Comparison of ENCODE assay signal across 16 cellular contexts in genomic region chr5:39203291-39203922, GRCh38. TPM values are rescaled to one million over a fixed set of nuclear protein-coding genes. Genes with fewer than 3 reads are reported as not detected.
A peak's percentile ranks its signal among the peaks of the same experiment; 100 is the strongest.
DNase-seq lines count a peak whose midpoint lies in the region; ATAC-seq lines count a peak whose summit lies in the region.
"Had no signal": no experiment of that assay in that cellular context is flagged by ENCODE, and none has a peak within 500 bp of the region (broad histone marks: within the 10 kb centered on the region; RNA-seq: fewer than 3 reads in every experiment).

No MANE protein-coding gene starts in this region.

- peak overlapping the region; percentile 97 for H3K27ac Mint-ChIP-seq in activated T-cell treated with anti-CD3 and anti-CD28 coated beads, Interleukin-2, amount 50 U/mL, for 24 hours
- H3K27ac Mint-ChIP-seq in T-cell, result peak overlapping the region; percentile 96 to 98
- H3K27ac Mint-ChIP-seq in stimulated activated naive CD8-positive, alpha-beta T cell treated with anti-CD3 and anti-CD28 coated beads, Interleukin-15, amount 100 ng/mL, for 72 hours, result peak overlapping the region; percentile 84 to 91

- H3K4me3 Mint-ChIP-seq in activated T-cell treated with anti-CD3 and anti-CD28 coated beads, Interleukin-2, amount 50 U/mL, for 24 hours, result peak overlapping the region; percentile 86
- peak overlapping the region; percentile 92 to 95 (median 95) for H3K4me3 Mint-ChIP-seq in T-cell
- peak overlapping the region; percentile 80 to 87 for H3K4me3 Mint-ChIP-seq in stimulated activated naive CD8-positive, alpha-beta T cell treated with anti-CD3 and anti-CD28 coated beads, Interleukin-15, amount 100 ng/mL, for 72 hours

- H3K36me3 ChIP-seq in duodenal mucosa (ENCODE audit: control insufficient read depth in 1 of 2, insufficient read depth in 2 of 2, low read length in 2 of 2), result no peaks in the 10 kb centered on the region
- H3K36me3 ChIP-seq: prostate gland had no signal

- ATAC-seq in T-cell (replicated peaks in 1 of 4), result peak in 2 of 4 experiments; percentile 9 to 44
- no peak for ATAC-seq in stimulated activated naive CD8-positive, alpha-beta T cell treated with anti-CD3 and anti-CD28 coated beads, Interleukin-15, amount 100 ng/mL, for 72 hours

- no peak overlapping the region for H3K4me3 ChIP-seq in duodenal mucosa (ENCODE audit: low read depth in 1 of 2, low read length in 2 of 2)
- H3K4me3 ChIP-seq: prostate gland, testis had no signal

- DNase-seq in activated T-cell treated with anti-CD3 and anti-CD28 coated beads, Interleukin-2, amount 50 U/mL, for 24 hours, result no peak
- DNase-seq in activated T-cell treated with anti-CD3 and anti-CD28 coated beads for 4 hours (no peak), T-cell (no peak), NCI-H1092 (lab: John Stamatoyannopoulos, UW) (no peak), Kasumi-1 (lab: John Stamatoyannopoulos, UW) (no peak)
- no peak for DNase-seq in stimulated activated naive CD8-positive, alpha-beta T cell treated with anti-CD3 and anti-CD28 coated beads, Interleukin-15, amount 100 ng/mL, for 72 hours
- DNase-seq in stimulated activated CD4-positive, alpha-beta T cell treated with anti-CD3 and anti-CD28 coated beads, Interleukin-15, amount 100 ng/mL, for 24 hours, result no peak
- DNase-seq: activated CD4-positive, alpha-beta T cell treated with anti-CD3 and anti-CD28 coated beads for 1 hour; activated gamma-delta T cell; hypothalamus; NCI-H2029; NCI-H526 treated with DMSO at 0.1 percent for 48 hours; testis had no signal

- H3K27me3 ChIP-seq in duodenal mucosa (ENCODE audit: control insufficient read depth in 1 of 2, insufficient read depth in 2 of 2, low read length in 2 of 2), result no peaks in the 10 kb centered on the region
- H3K27me3 ChIP-seq: testis had no signal

- H3K9ac ChIP-seq in duodenal mucosa (ENCODE audit: low read depth in 1 of 2, low read length in 2 of 2), result peak overlapping the region; percentile 19 to 26

- H3K27me3 Mint-ChIP-seq in activated T-cell treated with anti-CD3 and anti-CD28 coated beads, Interleukin-2, amount 50 U/mL, for 24 hours, result no peaks in the 10 kb centered on the region
- no peaks in the 10 kb centered on the region for H3K27me3 Mint-ChIP-seq in T-cell
- no peaks in the 10 kb centered on the region for H3K27me3 Mint-ChIP-seq in stimulated activated naive CD8-positive, alpha-beta T cell treated with anti-CD3 and anti-CD28 coated beads, Interleukin-15, amount 100 ng/mL, for 72 hours

- peaks cover 34% of the 10 kb centered on the region for H3K36me3 Mint-ChIP-seq in activated T-cell treated with anti-CD3 and anti-CD28 coated beads, Interleukin-2, amount 50 U/mL, for 24 hours (ENCODE audit: low read depth)
- H3K36me3 Mint-ChIP-seq in T-cell, result peaks cover 18% of the 10 kb centered on the region

- CTCF ChIA-PET in T-cell (lab: Charles Lee), result interaction anchor here in 1 of 2 donors (1.2 to 4.5 kb wide), 4 partner anchors 9 to 80 kb away, joined by 3 to 67 read pairs (median 14); partner anchors contain the start of gene FYB1

- H3K27ac ChIP-seq in duodenal mucosa (ENCODE audit: low read depth, low read length), result no peak overlapping the region
- H3K27ac ChIP-seq: prostate gland, testis had no signal

- no peaks in the 10 kb centered on the region for H3K9me3 ChIP-seq in duodenal mucosa (ENCODE audit: control insufficient read depth in 1 of 2, low read length in 2 of 2)
- H3K9me3 ChIP-seq: prostate gland, testis had no signal

- POLR2A ChIA-PET in T-cell (lab: Charles Lee), result interaction anchor here (0.9 to 1.0 kb wide), 4 partner anchors 9 to 1141 kb away, joined by 3 to 4 read pairs (median 4); no protein-coding TSS in a partner anchor

- peaks cover 64% of the 10 kb centered on the region for H3K4me1 Mint-ChIP-seq in activated T-cell treated with anti-CD3 and anti-CD28 coated beads, Interleukin-2, amount 50 U/mL, for 24 hours (ENCODE audit: low read depth)
- peaks cover 52 to 54% (median 52%) of the 10 kb centered on the region in 3 donors for H3K4me1 Mint-ChIP-seq in T-cell
- H3K4me1 Mint-ChIP-seq in stimulated activated naive CD8-positive, alpha-beta T cell treated with anti-CD3 and anti-CD28 coated beads, Interleukin-15, amount 100 ng/mL, for 72 hours, result peaks cover 46% of the 10 kb centered on the region

- H3K4me1 ChIP-seq in duodenal mucosa (ENCODE audit: control insufficient read depth in 1 of 2, insufficient read depth in 2 of 2, low read length in 2 of 2), result no peaks in the 10 kb centered on the region
- H3K4me1 ChIP-seq: prostate gland, testis had no signal

- no peaks in the 10 kb centered on the region for H3K9me3 Mint-ChIP-seq in activated T-cell treated with anti-CD3 and anti-CD28 coated beads, Interleukin-2, amount 50 U/mL, for 24 hours
- no peaks in the 10 kb centered on the region for H3K9me3 Mint-ChIP-seq in T-cell
- H3K9me3 Mint-ChIP-seq in stimulated activated naive CD8-positive, alpha-beta T cell treated with anti-CD3 and anti-CD28 coated beads, Interleukin-15, amount 100 ng/mL, for 72 hours, result no peaks in the 10 kb centered on the region

RNA-seq across cellular contexts. Expression of gene FYB1, which starts 16.0 kb away (rescaled TPM):
- total RNA-seq in T-cell, result 100 to 1,000 TPM; 372 to 769 (median 428) TPM
- total RNA-seq: myocyte had no signal
